In genomic region chr14:77208266-77208978, GRCh38 we compare ENCODE assay signal across 7 cellular contexts. TPM values are rescaled to one million over a fixed set of nuclear protein-coding genes. Genes with fewer than 3 reads are reported as not detected.
DNase-seq lines count a peak whose midpoint lies in the region; ATAC-seq and TF ChIP-seq lines count a peak whose summit lies in the region.

No MANE protein-coding gene starts in this region.

- H2AFZ ChIP-seq in GM23248 (no peak overlapping the region), fibroblast of lung (ENCODE audit: low read length) (no peak overlapping the region)

- H3K27me3 ChIP-seq in GM23248 (replicated peaks; ENCODE audit: insufficient read depth): peaks cover 9% of the 10 kb centered on the region
- H3K27me3 ChIP-seq in fibroblast of lung (ENCODE audit: control insufficient read depth, insufficient read depth, low read length): peaks cover 4% of the 10 kb centered on the region
- H3K27me3 ChIP-seq in upper lobe of right lung: peaks cover 3% of the 10 kb centered on the region

- H3K4me2 ChIP-seq in GM23248 (ENCODE audit: unreplicated experiment): no peak overlapping the region
- H3K4me2 ChIP-seq in fibroblast of lung (ENCODE audit: extremely low read depth, insufficient read depth, low read length): no peak overlapping the region

- DNase-seq in GM23248 (peak; percentile 79), NCI-H345 (lab: John Stamatoyannopoulos, UW) (peak; percentile 65), activated T-cell treated with anti-CD3 and anti-CD28 coated beads for 24 hours (ENCODE audit: low read depth) (peak; percentile 16), fibroblast of lung (ENCODE audit: low read depth in 2 of 2) (peak; percentile 50 to 59), nucleus accumbens (lab: John Stamatoyannopoulos, UW) (peak in 47 of 56 donors; percentile 9 to 78 (median 41)), upper lobe of right lung (peak; percentile 88)

- H3K27ac ChIP-seq in GM23248 (no peak overlapping the region), fibroblast of lung (ENCODE audit: insufficient read depth, low read length) (no peak overlapping the region), upper lobe of right lung (no peak overlapping the region)

- H3K9ac ChIP-seq in GM23248 (no peak overlapping the region), fibroblast of lung (ENCODE audit: insufficient read depth, low read length) (no peak overlapping the region)

- in situ Hi-C loops in GM23248 (cut with MboI): no loop called here

- H4K20me1 ChIP-seq in GM23248 (ENCODE audit: insufficient read depth) (no peaks in the 10 kb centered on the region), fibroblast of lung (ENCODE audit: control insufficient read depth, extremely low read depth, insufficient read depth, low read length) (no peaks in the 10 kb centered on the region)

- H3K9me2 ChIP-seq in GM23248 (ENCODE audit: insufficient read depth): no peaks in the 10 kb centered on the region

- no peak for TF ChIP-seq CTCF in fibroblast of lung (conservative IDR thresholded peaks at IDR 0.05 in 1 of 2, IDR thresholded peaks at IDR 0.05 in 1 of 2; ENCODE audit: low read depth in 1 of 2, low read length in 2 of 2)
- TF ChIP-seq CTCF in upper lobe of right lung (IDR thresholded peaks at IDR 0.05): no peak

- 24 to 31% methylated on average over 10 of the region's 10 CpGs for WGBS in GM23248 (ENCODE audit: low coverage in 1 of 2, low lambda C conversion rate in 2 of 2, missing lambda C conversion rate in 2 of 2), 2 experiments

- ATAC-seq in upper lobe of right lung: peak; percentile 84
- ATAC-seq in GM21619 (IDR thresholded peaks at IDR 0.05; ENCODE audit: unreplicated experiment): no peak

- H3K79me2 ChIP-seq in GM23248 (ENCODE audit: insufficient read depth): no peaks in the 10 kb centered on the region
- no peaks in the 10 kb centered on the region for H3K79me2 ChIP-seq in fibroblast of lung (ENCODE audit: control insufficient read depth, insufficient read depth, low read length)

- no peaks in the 10 kb centered on the region for H3K4me1 ChIP-seq in GM23248 (ENCODE audit: insufficient read depth)
- no peaks in the 10 kb centered on the region for H3K4me1 ChIP-seq in fibroblast of lung (ENCODE audit: control insufficient read depth, extremely low read depth, insufficient read depth, low read length)
- no peaks in the 10 kb centered on the region for H3K4me1 ChIP-seq in upper lobe of right lung

- no peaks in the 10 kb centered on the region for H3K36me3 ChIP-seq in GM23248 (ENCODE audit: low read depth)
- H3K36me3 ChIP-seq in fibroblast of lung (ENCODE audit: control insufficient read depth, insufficient read depth, low read length): no peaks in the 10 kb centered on the region
- H3K36me3 ChIP-seq in upper lobe of right lung: no peaks in the 10 kb centered on the region

- H3F3A ChIP-seq in GM23248 (ENCODE audit: insufficient read depth): no peaks in the 10 kb centered on the region

- H3K9me3 ChIP-seq in GM23248 (ENCODE audit: low read depth) (no peaks in the 10 kb centered on the region), fibroblast of lung (ENCODE audit: control insufficient read depth, insufficient read depth, low read depth, low read length) (no peaks in the 10 kb centered on the region), upper lobe of right lung (no peaks in the 10 kb centered on the region)

- intact Hi-C loops in upper lobe of right lung (cut with DNase I): no loop called here

- H3K4me3 ChIP-seq in GM23248: no peak overlapping the region
- no peak overlapping the region for H3K4me3 ChIP-seq in fibroblast of lung (replicated peaks in 1 of 4; ENCODE audit: control extremely low read depth in 1 of 4, insufficient read depth in 1 of 4, low read depth in 3 of 4, low read length in 4 of 4)
- no peak overlapping the region for H3K4me3 ChIP-seq in upper lobe of right lung

RNA-seq across cellular contexts. Expression of gene TMEM63C, which starts 26.8 kb away (rescaled TPM):
- total RNA-seq in GM23248 (2014; rRNA removed; shearing (Covaris generic)): not detected in 2 replicates
- polyA plus RNA-seq in GM23248 (2016; fragmentation: Nextera tagmentation; extraction: Ambion mirVana): not detected in 2 replicates
- 0.66 TPM in 1 of 2 replicates, not detected in the other for total RNA-seq in fibroblast of lung
- not detected in 2 replicates for polyA plus RNA-seq in fibroblast of lung
- polyA plus RNA-seq in fibroblast of lung (2012): not detected in 2 replicates
- not detected in 2 replicates for polyA minus RNA-seq in fibroblast of lung (ENCODE audit: low replicate concordance)
- total RNA-seq in upper lobe of right lung: 0.06 TPM

Comparison
In these comparisons a context has a peak if more than half of its experiments do, and no peak if none do; other contexts are left out.
1. DNase-seq: peak in every context shown above with its lines; median percentile 88 in upper lobe of right lung; 79 in GM23248; 65 in NCI-H345; 54 in fibroblast of lung; 41 in nucleus accumbens; 16 in activated T-cell treated with anti-CD3 and anti-CD28 coated beads for 24 hours.